15 cellular contexts compared by ENCODE assay signal in genomic region chr11:106281455-106282173, GRCh38.
DNase-seq lines count a peak whose midpoint lies in the region; ATAC-seq and TF ChIP-seq lines count a peak whose summit lies in the region.
"Had no signal": no experiment of that assay in that cellular context is flagged by ENCODE, and none has a peak within 500 bp of the region (broad histone marks: within the 10 kb centered on the region; RNA-seq: fewer than 3 reads in every experiment).

No MANE protein-coding gene starts in this region.

- in situ Hi-C loops in mammary epithelial cell (cut with MboI; ENCODE audit: low sequenced_read_pairs in 2 of 2) = no loop called here

- no peaks in the 10 kb centered on the region for H3K9me3 Mint-ChIP-seq in activated T-helper 1 cell treated with anti-CD3 and anti-CD28 coated beads, Interleukin-12 subunit alpha, Interleukin-12 subunit beta, Interleukin-2, Interleukin-4 antibody, amounts not matched to agents 30 ng/mL and 10 ng/mL and 1 ng/mL, durations not matched to agents 14 hours and 24 hours and 36 hours

- H3K4me1 ChIP-seq in mammary epithelial cell (ENCODE audit: insufficient read depth, low read length) = peaks cover 12% of the 10 kb centered on the region
- no peaks in the 10 kb centered on the region for H3K4me1 ChIP-seq in lower lobe of right lung
- H3K4me1 ChIP-seq: adrenal gland had no signal

- TF ChIP-seq CTCF in mammary epithelial cell (conservative IDR thresholded peaks at IDR 0.05 in 1 of 2, IDR thresholded peaks at IDR 0.05 in 1 of 2; ENCODE audit: extremely low read depth in 1 of 2, insufficient read depth in 1 of 2, low read depth in 1 of 2, low read length in 2 of 2) (no peak), kidney epithelial cell (IDR thresholded peaks at IDR 0.05; ENCODE audit: insufficient read depth, low read length, poor library complexity, severe bottlenecking) (no peak), lower lobe of right lung (IDR thresholded peaks at IDR 0.05) (no peak)

- DNase-seq in DMS53 (lab: John Stamatoyannopoulos, UW) (peak; percentile 71), M059J (ENCODE audit: low read depth) (peak; percentile 85), mammary epithelial cell (peak; percentile 86), kidney epithelial cell (ENCODE audit: low read depth) (peak; percentile 80), retina (no peak), iPS-NIHi11 (ENCODE audit: low spot score) (no peak), lower lobe of right lung (no peak)
- DNase-seq in activated T-helper 1 cell treated with anti-CD3 and anti-CD28 coated beads, Interleukin-12 subunit alpha, Interleukin-12 subunit beta, Interleukin-2, Interleukin-4 antibody, amounts not matched to agents 30 ng/mL and 10 ng/mL and 1 ng/mL, durations not matched to agents 14 hours and 24 hours and 36 hours (ENCODE audit: low spot score) = no peak
- DNase-seq: adrenal gland; CD8-positive, alpha-beta memory T cell; MV-4-11; NCI-H446; right cardiac atrium; SHP77 had no signal

- WGBS in mammary epithelial cell (ENCODE audit: low coverage, missing lambda C conversion rate) = 78% methylated on average over 3 of the region's 3 CpGs

- H3K9me3 ChIP-seq in mammary epithelial cell (replicated peaks; ENCODE audit: insufficient read depth, low read length) (no peaks in the 10 kb centered on the region), lower lobe of right lung (no peaks in the 10 kb centered on the region)
- H3K9me3 ChIP-seq: adrenal gland had no signal

- H3K27me3 Mint-ChIP-seq in activated T-helper 1 cell treated with anti-CD3 and anti-CD28 coated beads, Interleukin-12 subunit alpha, Interleukin-12 subunit beta, Interleukin-2, Interleukin-4 antibody, amounts not matched to agents 30 ng/mL and 10 ng/mL and 1 ng/mL, durations not matched to agents 14 hours and 24 hours and 36 hours (ENCODE audit: insufficient read depth) = no peaks in the 10 kb centered on the region
- H3K27me3 Mint-ChIP-seq: CD8-positive, alpha-beta memory T cell had no signal

- no peaks in the 10 kb centered on the region for H3K4me1 Mint-ChIP-seq in activated T-helper 1 cell treated with anti-CD3 and anti-CD28 coated beads, Interleukin-12 subunit alpha, Interleukin-12 subunit beta, Interleukin-2, Interleukin-4 antibody, amounts not matched to agents 30 ng/mL and 10 ng/mL and 1 ng/mL, durations not matched to agents 14 hours and 24 hours and 36 hours (ENCODE audit: low read depth)
- H3K4me1 Mint-ChIP-seq: CD8-positive, alpha-beta memory T cell had no signal

- no peak overlapping the region for H3K27ac Mint-ChIP-seq in activated T-helper 1 cell treated with anti-CD3 and anti-CD28 coated beads, Interleukin-12 subunit alpha, Interleukin-12 subunit beta, Interleukin-2, Interleukin-4 antibody, amounts not matched to agents 30 ng/mL and 10 ng/mL and 1 ng/mL, durations not matched to agents 14 hours and 24 hours and 36 hours
- H3K27ac Mint-ChIP-seq: CD8-positive, alpha-beta memory T cell had no signal

- H4K20me1 ChIP-seq in mammary epithelial cell (ENCODE audit: insufficient read depth, low read length) = no peaks in the 10 kb centered on the region

- CTCF ChIA-PET in mammary epithelial cell (lab: Charles Lee; ENCODE audit: low non-redundant PET) = no interaction called here

- dilution Hi-C loops in mammary epithelial cell (cut with HindIII; ENCODE audit: low sequenced_read_pairs) = no loop called here

- H3K27me3 ChIP-seq in mammary epithelial cell (ENCODE audit: insufficient read depth, low read length) (no peaks in the 10 kb centered on the region), kidney epithelial cell (ENCODE audit: control insufficient read depth, insufficient read depth, low read length) (no peaks in the 10 kb centered on the region), lower lobe of right lung (ENCODE audit: low read depth) (no peaks in the 10 kb centered on the region)
- H3K27me3 ChIP-seq: adrenal gland had no signal

- no peak overlapping the region for H3K4me3 Mint-ChIP-seq in activated T-helper 1 cell treated with anti-CD3 and anti-CD28 coated beads, Interleukin-12 subunit alpha, Interleukin-12 subunit beta, Interleukin-2, Interleukin-4 antibody, amounts not matched to agents 30 ng/mL and 10 ng/mL and 1 ng/mL, durations not matched to agents 14 hours and 24 hours and 36 hours

- H3K27ac ChIP-seq in mammary epithelial cell (ENCODE audit: insufficient read depth, low read depth, low read length) (peak overlapping the region; percentile 75), lower lobe of right lung (no peak overlapping the region)
- H3K27ac ChIP-seq: adrenal gland, VCaP had no signal

- BruUV-seq in mammary epithelial cell (replicated peaks; lab: Mats Ljungman, UMichigan) = TSS peak; percentile 29

- intact Hi-C loops in mammary epithelial cell (cut with micrococcal nuclease) = loop anchor here (10.0 kb wide), 1 partner anchor 113 kb away; no protein-coding TSS in a partner anchor
- intact Hi-C loops in activated T-helper 1 cell treated with anti-CD3 and anti-CD28 coated beads, Interleukin-12 subunit alpha, Interleukin-12 subunit beta, Interleukin-2, Interleukin-4 antibody, amounts not matched to agents 30 ng/mL and 10 ng/mL and 1 ng/mL, durations not matched to agents 14 hours and 24 hours and 36 hours (cut with micrococcal nuclease) = no loop called here
- intact Hi-C loops in lower lobe of right lung (cut with DNase I) = no loop called here

- no peak overlapping the region for H3K9ac ChIP-seq in mammary epithelial cell (ENCODE audit: insufficient read depth, low read length)

- no peak for ATAC-seq in lower lobe of right lung
- ATAC-seq: right cardiac atrium had no signal

- no peak overlapping the region for H3K4me3 ChIP-seq in mammary epithelial cell (replicated peaks in 1 of 3; ENCODE audit: insufficient read depth in 1 of 3, low read depth in 2 of 3, low read length in 3 of 3)
- H3K4me3 ChIP-seq in kidney epithelial cell (ENCODE audit: low read depth, low read length) = no peak overlapping the region
- no peak overlapping the region for H3K4me3 ChIP-seq in lower lobe of right lung
- H3K4me3 ChIP-seq: adrenal gland had no signal

- H3K36me3 Mint-ChIP-seq in activated T-helper 1 cell treated with anti-CD3 and anti-CD28 coated beads, Interleukin-12 subunit alpha, Interleukin-12 subunit beta, Interleukin-2, Interleukin-4 antibody, amounts not matched to agents 30 ng/mL and 10 ng/mL and 1 ng/mL, durations not matched to agents 14 hours and 24 hours and 36 hours (ENCODE audit: low read depth) = no peaks in the 10 kb centered on the region
- H3K36me3 Mint-ChIP-seq: CD8-positive, alpha-beta memory T cell had no signal

- H3K36me3 ChIP-seq in mammary epithelial cell (ENCODE audit: insufficient read depth, low read length) (no peaks in the 10 kb centered on the region), kidney epithelial cell (ENCODE audit: control insufficient read depth, insufficient read depth, low read length) (no peaks in the 10 kb centered on the region), lower lobe of right lung (no peaks in the 10 kb centered on the region)
- H3K36me3 ChIP-seq: adrenal gland had no signal

- no peaks in the 10 kb centered on the region for H3K79me2 ChIP-seq in mammary epithelial cell (ENCODE audit: insufficient read depth, low read length)

- H3K4me2 ChIP-seq in mammary epithelial cell (ENCODE audit: insufficient read depth, low read depth, low read length) = peak overlapping the region; percentile 6

- peak overlapping the region; percentile 61 for H2AFZ ChIP-seq in mammary epithelial cell (ENCODE audit: low read depth, low read length)

Comparison
In these comparisons a context has a peak if more than half of its experiments do, and no peak if none do; other contexts are left out.
1. DNase-seq: peak in DMS53 (single experiment), M059J (single experiment), mammary epithelial cell (single experiment) and kidney epithelial cell (single experiment); none in retina (single experiment), activated T-helper 1 cell treated with anti-CD3 and anti-CD28 coated beads, Interleukin-12 subunit alpha, Interleukin-12 subunit beta, Interleukin-2, Interleukin-4 antibody, amounts not matched to agents 30 ng/mL and 10 ng/mL and 1 ng/mL, durations not matched to agents 14 hours and 24 hours and 36 hours (single experiment), iPS-NIHi11 (single experiment) and lower lobe of right lung (single experiment).